1 cellular context compared by ENCODE assay signal in the genomic region with DNA sequence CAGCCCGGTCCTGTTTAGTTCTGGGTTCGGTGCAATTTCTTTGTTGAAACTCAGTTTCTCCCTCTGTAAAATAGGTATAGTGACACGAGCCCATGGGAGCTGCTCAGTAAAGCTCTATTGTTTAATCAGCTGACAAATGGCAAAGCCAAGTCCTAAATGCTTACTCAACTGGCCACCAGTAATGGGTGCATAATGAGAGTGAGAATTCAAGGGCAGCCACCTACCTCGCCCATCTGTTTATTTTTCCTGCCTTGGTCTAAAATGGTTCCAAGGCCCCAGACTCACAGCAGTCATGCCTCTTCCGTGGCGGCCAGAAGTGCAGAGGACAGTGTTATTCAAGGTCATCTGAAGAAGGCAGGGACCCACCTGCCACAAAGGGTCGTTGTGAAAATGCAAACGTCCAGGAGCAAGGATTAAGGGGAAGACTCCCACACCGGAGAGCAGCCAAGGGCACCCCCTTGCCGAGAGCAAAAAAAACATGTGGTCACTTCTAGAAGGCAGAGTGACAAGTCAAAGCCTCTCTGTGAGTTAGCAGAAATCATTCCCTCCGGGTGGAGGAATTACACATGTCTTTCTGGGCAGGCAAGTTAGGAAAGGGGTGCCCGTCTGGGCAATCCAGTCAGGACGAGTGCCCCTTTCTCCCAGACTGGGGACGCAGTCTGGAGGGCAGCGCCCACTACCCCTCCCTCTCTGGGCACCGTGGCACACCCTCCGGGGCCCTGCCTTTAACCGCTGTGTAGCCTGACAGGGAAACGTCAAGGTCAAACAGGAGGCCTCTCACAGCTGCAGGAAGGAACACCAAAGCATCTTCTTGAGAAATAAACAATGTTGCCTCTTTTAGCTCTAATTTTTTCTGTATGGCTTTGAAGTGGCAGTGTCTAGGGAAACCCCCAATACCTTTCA.
TF ChIP-seq lines count a peak whose summit lies in the region.

No MANE protein-coding gene starts in this region.

TF ChIP-seq in GM12878, 131 proteins besides CTCF, POLR2A, EP300 and RAD21 (continued from another document):
- TF ChIP-seq, protein P1, sequence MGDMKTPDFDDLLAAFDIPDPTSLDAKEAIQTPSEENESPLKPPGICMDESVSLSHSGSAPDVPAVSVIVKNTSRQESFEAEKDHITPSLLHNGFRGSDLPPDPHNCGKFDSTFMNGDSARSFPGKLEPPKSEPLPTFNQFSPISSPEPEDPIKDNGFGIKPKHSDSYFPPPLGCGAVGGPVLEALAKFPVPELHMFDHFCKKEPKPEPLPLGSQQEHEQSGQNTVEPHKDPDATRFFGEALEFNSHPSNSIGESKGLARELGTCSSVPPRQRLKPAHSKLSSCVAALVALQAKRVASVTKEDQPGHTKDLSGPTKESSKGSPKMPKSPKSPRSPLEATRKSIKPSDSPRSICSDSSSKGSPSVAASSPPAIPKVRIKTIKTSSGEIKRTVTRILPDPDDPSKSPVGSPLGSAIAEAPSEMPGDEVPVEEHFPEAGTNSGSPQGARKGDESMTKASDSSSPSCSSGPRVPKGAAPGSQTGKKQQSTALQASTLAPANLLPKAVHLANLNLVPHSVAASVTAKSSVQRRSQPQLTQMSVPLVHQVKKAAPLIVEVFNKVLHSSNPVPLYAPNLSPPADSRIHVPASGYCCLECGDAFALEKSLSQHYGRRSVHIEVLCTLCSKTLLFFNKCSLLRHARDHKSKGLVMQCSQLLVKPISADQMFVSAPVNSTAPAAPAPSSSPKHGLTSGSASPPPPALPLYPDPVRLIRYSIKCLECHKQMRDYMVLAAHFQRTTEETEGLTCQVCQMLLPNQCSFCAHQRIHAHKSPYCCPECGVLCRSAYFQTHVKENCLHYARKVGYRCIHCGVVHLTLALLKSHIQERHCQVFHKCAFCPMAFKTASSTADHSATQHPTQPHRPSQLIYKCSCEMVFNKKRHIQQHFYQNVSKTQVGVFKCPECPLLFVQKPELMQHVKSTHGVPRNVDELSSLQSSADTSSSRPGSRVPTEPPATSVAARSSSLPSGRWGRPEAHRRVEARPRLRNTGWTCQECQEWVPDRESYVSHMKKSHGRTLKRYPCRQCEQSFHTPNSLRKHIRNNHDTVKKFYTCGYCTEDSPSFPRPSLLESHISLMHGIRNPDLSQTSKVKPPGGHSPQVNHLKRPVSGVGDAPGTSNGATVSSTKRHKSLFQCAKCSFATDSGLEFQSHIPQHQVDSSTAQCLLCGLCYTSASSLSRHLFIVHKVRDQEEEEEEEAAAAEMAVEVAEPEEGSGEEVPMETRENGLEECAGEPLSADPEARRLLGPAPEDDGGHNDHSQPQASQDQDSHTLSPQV (IDR thresholded peaks at IDR 0.05), result no peak
- TF ChIP-seq MTA2 (IDR thresholded peaks at IDR 0.05; ENCODE audit: low read depth), result no peak
- no peak for TF ChIP-seq ATF7 (IDR thresholded peaks at IDR 0.05; ENCODE audit: low read depth)
- no peak for TF ChIP-seq MXI1 (IDR thresholded peaks at IDR 0.05; ENCODE audit: low read depth, low read length)
- no peak for TF ChIP-seq IKZF2 (IDR thresholded peaks at IDR 0.05)
- TF ChIP-seq, protein P2, sequence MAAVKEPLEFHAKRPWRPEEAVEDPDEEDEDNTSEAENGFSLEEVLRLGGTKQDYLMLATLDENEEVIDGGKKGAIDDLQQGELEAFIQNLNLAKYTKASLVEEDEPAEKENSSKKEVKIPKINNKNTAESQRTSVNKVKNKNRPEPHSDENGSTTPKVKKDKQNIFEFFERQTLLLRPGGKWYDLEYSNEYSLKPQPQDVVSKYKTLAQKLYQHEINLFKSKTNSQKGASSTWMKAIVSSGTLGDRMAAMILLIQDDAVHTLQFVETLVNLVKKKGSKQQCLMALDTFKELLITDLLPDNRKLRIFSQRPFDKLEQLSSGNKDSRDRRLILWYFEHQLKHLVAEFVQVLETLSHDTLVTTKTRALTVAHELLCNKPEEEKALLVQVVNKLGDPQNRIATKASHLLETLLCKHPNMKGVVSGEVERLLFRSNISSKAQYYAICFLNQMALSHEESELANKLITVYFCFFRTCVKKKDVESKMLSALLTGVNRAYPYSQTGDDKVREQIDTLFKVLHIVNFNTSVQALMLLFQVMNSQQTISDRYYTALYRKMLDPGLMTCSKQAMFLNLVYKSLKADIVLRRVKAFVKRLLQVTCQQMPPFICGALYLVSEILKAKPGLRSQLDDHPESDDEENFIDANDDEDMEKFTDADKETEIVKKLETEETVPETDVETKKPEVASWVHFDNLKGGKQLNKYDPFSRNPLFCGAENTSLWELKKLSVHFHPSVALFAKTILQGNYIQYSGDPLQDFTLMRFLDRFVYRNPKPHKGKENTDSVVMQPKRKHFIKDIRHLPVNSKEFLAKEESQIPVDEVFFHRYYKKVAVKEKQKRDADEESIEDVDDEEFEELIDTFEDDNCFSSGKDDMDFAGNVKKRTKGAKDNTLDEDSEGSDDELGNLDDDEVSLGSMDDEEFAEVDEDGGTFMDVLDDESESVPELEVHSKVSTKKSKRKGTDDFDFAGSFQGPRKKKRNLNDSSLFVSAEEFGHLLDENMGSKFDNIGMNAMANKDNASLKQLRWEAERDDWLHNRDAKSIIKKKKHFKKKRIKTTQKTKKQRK (IDR thresholded peaks at IDR 0.05; ENCODE audit: low read depth, low read length), result no peak
- TF ChIP-seq PAX8 (IDR thresholded peaks at IDR 0.05), result no peak
- no peak for TF ChIP-seq CHD2 (IDR thresholded peaks at IDR 0.05; ENCODE audit: borderline replicate concordance, low read depth, low read length)
- 0 out of 2 replicates have a peak, but pooled peaks have one; percentile 30 for TF ChIP-seq MEF2A (IDR thresholded peaks at IDR 0.05; ENCODE audit: insufficient read depth, low read depth, low read length)
- no peak for TF ChIP-seq TCF7 (IDR thresholded peaks at IDR 0.05; ENCODE audit: borderline replicate concordance)
TF ChIP-seq in GM12878: peak in this region for 3.
